ENCODE assay signal across 9 cellular contexts in genomic region chr17:3959295-3959899, GRCh38. TPM values are rescaled to one million over a fixed set of nuclear protein-coding genes. Genes with fewer than 3 reads are reported as not detected.
DNase-seq lines count a peak whose midpoint lies in the region; ATAC-seq and TF ChIP-seq lines count a peak whose summit lies in the region.
"Had no signal": no experiment of that assay in that cellular context is flagged by ENCODE, and none has a peak within 500 bp of the region (broad histone marks: within the 10 kb centered on the region; RNA-seq: fewer than 3 reads in every experiment).

No MANE protein-coding gene starts in this region.

- no peak overlapping the region for H2BK120ac ChIP-seq in trophoblast cell (ENCODE audit: insufficient read depth, low read length, poor library complexity)

- H3K27me3 ChIP-seq in endodermal cell (ENCODE audit: control insufficient read depth, insufficient read depth, low read length, poor library complexity, severe bottlenecking) (peaks cover 39% of the 10 kb centered on the region), trophoblast cell (ENCODE audit: insufficient read depth, low read length) (peaks cover 22% of the 10 kb centered on the region)

- no peaks in the 10 kb centered on the region for H3K79me2 ChIP-seq in trophoblast cell (ENCODE audit: control insufficient read depth, insufficient read depth, low read length, poor library complexity)

- no peaks in the 10 kb centered on the region for H3K79me1 ChIP-seq in trophoblast cell (ENCODE audit: low read length)

- no peak for ATAC-seq in activated CD4-positive, alpha-beta T cell treated with anti-CD3 and anti-CD28 coated beads for 36 hours
- no peak for ATAC-seq in stimulated activated naive CD8-positive, alpha-beta T cell treated with anti-CD3 and anti-CD28 coated beads, Interleukin-15, amount 100 ng/mL, for 72 hours
- ATAC-seq in HG03097 (IDR thresholded peaks at IDR 0.05; ENCODE audit: low FRiP score, unreplicated experiment), result no peak

- no peak overlapping the region for H4K8ac ChIP-seq in trophoblast cell (ENCODE audit: low read depth, low read length)

- H4K12ac ChIP-seq in trophoblast cell (ENCODE audit: low read depth, low read length), result no peak overlapping the region

- no peak overlapping the region for H3K4ac ChIP-seq in trophoblast cell (ENCODE audit: low read depth, low read length)

- no peak overlapping the region for H3K27ac ChIP-seq in endodermal cell (ENCODE audit: low read depth, low read length)
- H3K27ac ChIP-seq in trophoblast cell (ENCODE audit: low read depth, low read length), result no peak overlapping the region

- intact Hi-C loops in activated CD4-positive, alpha-beta T cell treated with anti-CD3 and anti-CD28 coated beads for 36 hours (cut with DNase I, micrococcal nuclease), result no loop called here

- H3K9ac ChIP-seq in endodermal cell (ENCODE audit: extremely low read depth, low read length, poor library complexity, severe bottlenecking), result no peak overlapping the region
- H3K9ac ChIP-seq in trophoblast cell (ENCODE audit: low read length), result no peak overlapping the region

- H3K9me3 ChIP-seq in endodermal cell (ENCODE audit: control insufficient read depth, low read length), result no peaks in the 10 kb centered on the region
- peaks cover 2% of the 10 kb centered on the region for H3K9me3 ChIP-seq in trophoblast cell (ENCODE audit: insufficient read depth, low read depth, low read length)

- POLR2A ChIA-PET in activated CD4-positive, alpha-beta T cell treated with anti-CD3 and anti-CD28 coated beads for 36 hours (lab: Charles Lee), result no interaction called here

- H3K27ac Mint-ChIP-seq in activated CD4-positive, alpha-beta T cell treated with anti-CD3 and anti-CD28 coated beads for 36 hours, result peak overlapping the region; percentile 91
- no peak overlapping the region for H3K27ac Mint-ChIP-seq in endodermal cell
- H3K27ac Mint-ChIP-seq in stimulated activated naive CD8-positive, alpha-beta T cell treated with anti-CD3 and anti-CD28 coated beads, Interleukin-15, amount 100 ng/mL, for 72 hours, result peak overlapping the region; percentile 47 to 84

- no peak overlapping the region for H2BK12ac ChIP-seq in trophoblast cell (ENCODE audit: low read length)

- DNase-seq in activated CD4-positive, alpha-beta T cell treated with anti-CD3 and anti-CD28 coated beads for 36 hours, result peak; percentile 41
- no peak for DNase-seq in activated CD4-positive, alpha-beta T cell treated with anti-CD3 and anti-CD28 coated beads, Interleukin-2, amount 50 U/mL, for 4 hours
- DNase-seq in NCI-H748 treated with DMSO at 0.1 percent for 48 hours (lab: John Stamatoyannopoulos, UW) (peak; percentile 98), endodermal cell (peak; percentile 64), amygdala (lab: John Stamatoyannopoulos, UW) (no peak), trophoblast cell (no peak)
- no peak for DNase-seq in stimulated activated naive CD8-positive, alpha-beta T cell treated with anti-CD3 and anti-CD28 coated beads, Interleukin-15, amount 100 ng/mL, for 72 hours

- H3K36me3 Mint-ChIP-seq in activated CD4-positive, alpha-beta T cell treated with anti-CD3 and anti-CD28 coated beads for 36 hours (ENCODE audit: low read depth), result peaks cover 10% of the 10 kb centered on the region
- no peaks in the 10 kb centered on the region for H3K36me3 Mint-ChIP-seq in endodermal cell (ENCODE audit: low read depth)

- no peak overlapping the region for H3K23ac ChIP-seq in trophoblast cell (ENCODE audit: low read length)

- 82 to 87% methylated on average over 10 to 15 of the region's 15 CpGs for WGBS in endodermal cell (ENCODE audit: insufficient coverage in 1 of 2, insufficient read length in 1 of 2), 2 experiments
- WGBS in trophoblast cell (ENCODE audit: extremely low coverage, insufficient coverage, insufficient read length), result no CpG with 5 or more reads among the region's 15 CpGs

- no peak overlapping the region for H2AFZ ChIP-seq in trophoblast cell (ENCODE audit: insufficient read depth, low read length, poor library complexity)

- H3K18ac ChIP-seq in trophoblast cell (ENCODE audit: low read length), result no peak overlapping the region

- no peak overlapping the region for H2BK5ac ChIP-seq in trophoblast cell (ENCODE audit: low read depth, low read length, poor library complexity)

- no peak overlapping the region for H3K4me3 Mint-ChIP-seq in activated CD4-positive, alpha-beta T cell treated with anti-CD3 and anti-CD28 coated beads for 36 hours
- H3K4me3 Mint-ChIP-seq in endodermal cell, result no peak overlapping the region
- peak overlapping the region in 1 of 2 donors; percentile 32 for H3K4me3 Mint-ChIP-seq in stimulated activated naive CD8-positive, alpha-beta T cell treated with anti-CD3 and anti-CD28 coated beads, Interleukin-15, amount 100 ng/mL, for 72 hours

- no peaks in the 10 kb centered on the region for H3K27me3 Mint-ChIP-seq in activated CD4-positive, alpha-beta T cell treated with anti-CD3 and anti-CD28 coated beads for 36 hours
- H3K27me3 Mint-ChIP-seq in endodermal cell (ENCODE audit: insufficient read depth), result peaks cover 36% of the 10 kb centered on the region
- H3K27me3 Mint-ChIP-seq in stimulated activated naive CD8-positive, alpha-beta T cell treated with anti-CD3 and anti-CD28 coated beads, Interleukin-15, amount 100 ng/mL, for 72 hours, result no peaks in the 10 kb centered on the region

- no peak overlapping the region for H3K14ac ChIP-seq in trophoblast cell (ENCODE audit: low read length)

- no peak for TF ChIP-seq CTCF in endodermal cell (conservative IDR thresholded peaks at IDR 0.05)

- no peak overlapping the region for H4K91ac ChIP-seq in trophoblast cell (ENCODE audit: low read depth, low read length)

- no peak overlapping the region for H3K4me3 ChIP-seq in endodermal cell (ENCODE audit: low read length)
- H3K4me3 ChIP-seq in trophoblast cell (ENCODE audit: low read depth, low read length), result no peak overlapping the region

- no peak overlapping the region for H3K4me2 ChIP-seq in trophoblast cell (ENCODE audit: low read length)

- CTCF ChIA-PET in activated CD4-positive, alpha-beta T cell treated with anti-CD3 and anti-CD28 coated beads for 36 hours (lab: Charles Lee), result interaction anchor here (0.7 to 1.0 kb wide), 2 partner anchors 94 to 222 kb away, joined by 3 read pairs; no protein-coding TSS in a partner anchor

- peaks cover 62% of the 10 kb centered on the region for H3K4me1 Mint-ChIP-seq in activated CD4-positive, alpha-beta T cell treated with anti-CD3 and anti-CD28 coated beads for 36 hours
- H3K4me1 Mint-ChIP-seq in endodermal cell, result peaks cover 13% of the 10 kb centered on the region
- peaks cover 79% of the 10 kb centered on the region for H3K4me1 Mint-ChIP-seq in stimulated activated naive CD8-positive, alpha-beta T cell treated with anti-CD3 and anti-CD28 coated beads, Interleukin-15, amount 100 ng/mL, for 72 hours

- H3K36me3 ChIP-seq in endodermal cell (ENCODE audit: control insufficient read depth, insufficient read depth, low read length) (no peaks in the 10 kb centered on the region), trophoblast cell (ENCODE audit: control insufficient read depth in 1 of 2, insufficient read depth in 2 of 2, low read length in 2 of 2) (no peaks in the 10 kb centered on the region)

- no peak overlapping the region for H2AK5ac ChIP-seq in trophoblast cell (ENCODE audit: low read length)

- H3K4me1 ChIP-seq in endodermal cell (ENCODE audit: control insufficient read depth, insufficient read depth, low read length) (no peaks in the 10 kb centered on the region), trophoblast cell (ENCODE audit: control insufficient read depth in 1 of 2, insufficient read depth in 2 of 2, low read length in 2 of 2) (peaks cover 0 to 3% of the 10 kb centered on the region in 2 experiments)

- no peaks in the 10 kb centered on the region for H3K9me3 Mint-ChIP-seq in activated CD4-positive, alpha-beta T cell treated with anti-CD3 and anti-CD28 coated beads for 36 hours (ENCODE audit: low read depth)
- no peaks in the 10 kb centered on the region for H3K9me3 Mint-ChIP-seq in endodermal cell
- no peaks in the 10 kb centered on the region for H3K9me3 Mint-ChIP-seq in stimulated activated naive CD8-positive, alpha-beta T cell treated with anti-CD3 and anti-CD28 coated beads, Interleukin-15, amount 100 ng/mL, for 72 hours

RNA-seq across cellular contexts. Expression of gene ATP2A3, which starts 4.8 kb away (rescaled TPM):
- total RNA-seq in activated CD4-positive, alpha-beta T cell treated with anti-CD3 and anti-CD28 coated beads for 36 hours, result 10 to 100 TPM; 92.6 to 98.3 TPM
- total RNA-seq in endodermal cell, result 1 to 10 TPM; 1.4 to 3.7 TPM
- polyA plus RNA-seq in endodermal cell (2013, experiment 1 of 2), result 4.4 TPM
- polyA plus RNA-seq in endodermal cell (2013, experiment 2 of 2), result 2.5 TPM
- polyA plus RNA-seq in trophoblast cell (2013), result 4.2 and 4.5 TPM in 2 replicates

RNA-seq across cellular contexts. Expression of gene P2RX1, which starts 43.1 kb away (rescaled TPM):
- under 1 TPM; 0.72 to 0.89 TPM for total RNA-seq in activated CD4-positive, alpha-beta T cell treated with anti-CD3 and anti-CD28 coated beads for 36 hours
- not detected for total RNA-seq in endodermal cell
- not detected for polyA plus RNA-seq in endodermal cell (2013, experiment 1 of 2)
- polyA plus RNA-seq in endodermal cell (2013, experiment 2 of 2), result not detected
- not detected in 2 replicates for polyA plus RNA-seq in trophoblast cell (2013)
- total RNA-seq: activated CD8-positive, alpha-beta memory T cell treated with anti-CD3 and anti-CD28 coated beads for 36 hours had no signal

Comparison
In these comparisons a context has a peak if more than half of its experiments do, and no peak if none do; other contexts are left out.
1. DNase-seq: peak in activated CD4-positive, alpha-beta T cell treated with anti-CD3 and anti-CD28 coated beads for 36 hours (single experiment), NCI-H748 treated with DMSO at 0.1 percent for 48 hours (single experiment) and endodermal cell (single experiment); none in activated CD4-positive, alpha-beta T cell treated with anti-CD3 and anti-CD28 coated beads, Interleukin-2, amount 50 U/mL, for 4 hours (0 of 2), stimulated activated naive CD8-positive, alpha-beta T cell treated with anti-CD3 and anti-CD28 coated beads, Interleukin-15, amount 100 ng/mL, for 72 hours (0 of 2), amygdala (0 of 56) and trophoblast cell (0 of 2).
2. RNA of gene ATP2A3, which starts 4.8 kb away (total RNA-seq): 92.6 to 98.3 TPM in activated CD4-positive, alpha-beta T cell treated with anti-CD3 and anti-CD28 coated beads for 36 hours; 1.4 to 3.7 TPM in endodermal cell; every median in the first group is over 10 times any median in the second.